ENCODE assay signal across 9 cellular contexts in genomic region chr10:86759073-86759672, GRCh38. TPM values are rescaled to one million over a fixed set of nuclear protein-coding genes. Genes with fewer than 3 reads are reported as not detected.
DNase-seq lines count a peak whose midpoint lies in the region; ATAC-seq and TF ChIP-seq lines count a peak whose summit lies in the region.
"Had no signal": no experiment of that assay in that cellular context is flagged by ENCODE, and none has a peak within 500 bp of the region (broad histone marks: within the 10 kb centered on the region; RNA-seq: fewer than 3 reads in every experiment).

No MANE protein-coding gene starts in this region.

- intact Hi-C loops in gastrocnemius medialis (cut with DNase I; ENCODE audit: low total_unique reads): loop anchor here (5.0 kb wide), 3 partner anchors 92 to 222 kb away; partner anchors contain the start of gene LDB3
- intact Hi-C loops in activated CD4-positive, alpha-beta T cell treated with anti-CD3 and anti-CD28 coated beads, Interleukin-2, amount 10 ng/mL, durations not matched to agents 24 days and 14 days (cut with micrococcal nuclease): loop anchor here (5.0 to 10.0 kb wide), 3 partner anchors 128 to 354 kb away; partner anchors contain the start of gene WAPL

- peaks cover 30% of the 10 kb centered on the region for H3K4me1 Mint-ChIP-seq in activated CD4-positive, alpha-beta T cell treated with anti-CD3 and anti-CD28 coated beads, Interleukin-2, amount 10 ng/mL, durations not matched to agents 24 days and 14 days

- no peaks in the 10 kb centered on the region for H3K36me3 ChIP-seq in OCI-LY3 (replicated peaks; ENCODE audit: low read depth, low read length)
- H3K36me3 ChIP-seq in fibroblast of lung (ENCODE audit: control insufficient read depth, insufficient read depth, low read length): no peaks in the 10 kb centered on the region
- H3K36me3 ChIP-seq in gastrocnemius medialis: no peaks in the 10 kb centered on the region

- no peak overlapping the region for H3K27ac Mint-ChIP-seq in activated CD4-positive, alpha-beta T cell treated with anti-CD3 and anti-CD28 coated beads, Interleukin-2, amount 10 ng/mL, durations not matched to agents 24 days and 14 days

- no peaks in the 10 kb centered on the region for H3K9me3 Mint-ChIP-seq in activated CD4-positive, alpha-beta T cell treated with anti-CD3 and anti-CD28 coated beads, Interleukin-2, amount 10 ng/mL, durations not matched to agents 24 days and 14 days

- H3K9me3 ChIP-seq in OCI-LY3 (ENCODE audit: insufficient read depth, low read length) (no peaks in the 10 kb centered on the region), fibroblast of lung (ENCODE audit: control insufficient read depth, insufficient read depth, low read depth, low read length) (no peaks in the 10 kb centered on the region), gastrocnemius medialis (no peaks in the 10 kb centered on the region)

- H3K9ac ChIP-seq in OCI-LY3 (ENCODE audit: low read length): no peak overlapping the region
- H3K9ac ChIP-seq in fibroblast of lung (ENCODE audit: insufficient read depth, low read length): peak overlapping the region; percentile 4

- H3K4me3 Mint-ChIP-seq in activated CD4-positive, alpha-beta T cell treated with anti-CD3 and anti-CD28 coated beads, Interleukin-2, amount 10 ng/mL, durations not matched to agents 24 days and 14 days: no peak overlapping the region

- DNase-seq in fibroblast of lung (ENCODE audit: low read depth in 2 of 2) (peak in 1 of 2 donors; percentile 30), gastrocnemius medialis (no peak), NCI-H748 (lab: John Stamatoyannopoulos, UW; ENCODE audit: unreplicated experiment) (no peak), NCI-H345 (lab: John Stamatoyannopoulos, UW) (no peak)
- no peak for DNase-seq in activated CD4-positive, alpha-beta T cell treated with anti-CD3 and anti-CD28 coated beads, Interleukin-2, amount 10 ng/mL, durations not matched to agents 24 days and 14 days
- DNase-seq: activated gamma-delta T cell had no signal

- H3K36me3 Mint-ChIP-seq in activated CD4-positive, alpha-beta T cell treated with anti-CD3 and anti-CD28 coated beads, Interleukin-2, amount 10 ng/mL, durations not matched to agents 24 days and 14 days (ENCODE audit: low read depth): peaks cover 1% of the 10 kb centered on the region

- H3K4me1 ChIP-seq in OCI-LY3 (ENCODE audit: low read length) (peaks cover 28% of the 10 kb centered on the region), fibroblast of lung (ENCODE audit: control insufficient read depth, extremely low read depth, insufficient read depth, low read length) (no peaks in the 10 kb centered on the region), gastrocnemius medialis (peaks cover 38 to 57% of the 10 kb centered on the region in 2 donors)

- H3K27ac ChIP-seq in OCI-LY3 (ENCODE audit: low read length): no peak overlapping the region
- no peak overlapping the region for H3K27ac ChIP-seq in fibroblast of lung (ENCODE audit: insufficient read depth, low read length)
- H3K27ac ChIP-seq in gastrocnemius medialis: peak overlapping the region; percentile 95 to 99 (median 98)

- H4K20me1 ChIP-seq in OCI-LY3 (ENCODE audit: insufficient read depth, low read length) (peaks cover 31% of the 10 kb centered on the region), fibroblast of lung (ENCODE audit: control insufficient read depth, extremely low read depth, insufficient read depth, low read length) (no peaks in the 10 kb centered on the region)

- H3K27me3 ChIP-seq in OCI-LY3 (ENCODE audit: low read depth, low read length): no peaks in the 10 kb centered on the region
- no peaks in the 10 kb centered on the region for H3K27me3 ChIP-seq in fibroblast of lung (ENCODE audit: control insufficient read depth, insufficient read depth, low read length)
- no peaks in the 10 kb centered on the region for H3K27me3 ChIP-seq in gastrocnemius medialis

- in situ Hi-C loops in gastrocnemius medialis (cut with MboI; ENCODE audit: low sequenced_read_pairs in 4 of 4): no loop called here

- H2AFZ ChIP-seq in OCI-LY3 (ENCODE audit: low read depth, low read length) (no peak overlapping the region), fibroblast of lung (ENCODE audit: low read length) (no peak overlapping the region)

- TF ChIP-seq CTCF in GM12875 (IDR thresholded peaks at IDR 0.05; ENCODE audit: borderline replicate concordance, insufficient read depth, low read depth, low read length) (no peak), OCI-LY3 (IDR thresholded peaks at IDR 0.05; ENCODE audit: low read depth, low read length) (no peak), fibroblast of lung (conservative IDR thresholded peaks at IDR 0.05 in 1 of 2, IDR thresholded peaks at IDR 0.05 in 1 of 2; ENCODE audit: low read depth in 1 of 2, low read length in 2 of 2) (no peak), gastrocnemius medialis (IDR thresholded peaks at IDR 0.05 in 4 of 5, conservative IDR thresholded peaks at IDR 0.05 in 1 of 5) (no peak)

- H3K4me3 ChIP-seq in GM12875 (ENCODE audit: low read depth, low read length): peak overlapping the region; percentile 32
- peak overlapping the region; percentile 91 for H3K4me3 ChIP-seq in OCI-LY3 (ENCODE audit: low read length)
- peak overlapping the region; percentile 63 to 96 (median 76) for H3K4me3 ChIP-seq in fibroblast of lung (replicated peaks in 1 of 4; ENCODE audit: control extremely low read depth in 1 of 4, insufficient read depth in 1 of 4, low read depth in 3 of 4, low read length in 4 of 4)
- H3K4me3 ChIP-seq in gastrocnemius medialis: peak overlapping the region; percentile 72 to 91 (median 76)

- no peak for TF ChIP-seq POLR2A in gastrocnemius medialis (IDR thresholded peaks at IDR 0.05)

- peaks cover 78% of the 10 kb centered on the region for H3K79me2 ChIP-seq in OCI-LY3 (ENCODE audit: low read length)
- H3K79me2 ChIP-seq in fibroblast of lung (ENCODE audit: control insufficient read depth, insufficient read depth, low read length): peaks cover 65% of the 10 kb centered on the region

- ATAC-seq in gastrocnemius medialis: no peak
- no peak for ATAC-seq in GM21526 (IDR thresholded peaks at IDR 0.05; ENCODE audit: low FRiP score, unreplicated experiment)

- peaks cover 42% of the 10 kb centered on the region for H3K27me3 Mint-ChIP-seq in activated CD4-positive, alpha-beta T cell treated with anti-CD3 and anti-CD28 coated beads, Interleukin-2, amount 10 ng/mL, durations not matched to agents 24 days and 14 days

- H3K4me2 ChIP-seq in OCI-LY3 (ENCODE audit: low read length) (peak overlapping the region; percentile 92), fibroblast of lung (ENCODE audit: extremely low read depth, insufficient read depth, low read length) (peak overlapping the region; percentile 82)

RNA-seq across cellular contexts. Expression of gene BMPR1A, which starts 2.8 kb away (rescaled TPM):
- total RNA-seq in fibroblast of lung: 53.7 and 61.8 TPM in 2 replicates
- polyA plus RNA-seq in fibroblast of lung: 49.1 and 52.8 TPM in 2 replicates
- 21.4 and 22.0 TPM in 2 replicates for polyA plus RNA-seq in fibroblast of lung (2012)
- 5.0 and 10.0 TPM in 2 replicates for polyA minus RNA-seq in fibroblast of lung (ENCODE audit: low replicate concordance)
- 10 to 100 TPM; 16.4 to 22.7 (median 18.0) TPM for total RNA-seq in gastrocnemius medialis
- 10.5 and 10.9 TPM in 2 replicates for total RNA-seq in activated CD4-positive, alpha-beta T cell treated with anti-CD3 and anti-CD28 coated beads, Interleukin-2, amount 10 ng/mL, durations not matched to agents 24 days and 14 days

Comparison
In these comparisons a context has a peak if more than half of its experiments do, and no peak if none do; other contexts are left out.
1. H3K4me3 ChIP-seq: peak in every context shown above with its lines; median percentile 91 in OCI-LY3; 76 in fibroblast of lung; 76 in gastrocnemius medialis; 32 in GM12875.
2. H3K27ac ChIP-seq: peak in gastrocnemius medialis (4 of 4); none in OCI-LY3 (single experiment) and fibroblast of lung (single experiment).